In genomic region chr6:114007451-114007953, GRCh38 we compare ENCODE assay signal across 10 cellular contexts. TPM values are rescaled to one million over a fixed set of nuclear protein-coding genes. Genes with fewer than 3 reads are reported as not detected.
A peak's percentile ranks its signal among the peaks of the same experiment; 100 is the strongest.
DNase-seq lines count a peak whose midpoint lies in the region; ATAC-seq and TF ChIP-seq lines count a peak whose summit lies in the region.
"Had no signal": no experiment of that assay in that cellular context is flagged by ENCODE, and none has a peak within 500 bp of the region (broad histone marks: within the 10 kb centered on the region; RNA-seq: fewer than 3 reads in every experiment).

No MANE protein-coding gene starts in this region.

- H3K27me3 ChIP-seq in psoas muscle (ENCODE audit: insufficient read depth in 3 of 3, low read length in 2 of 3) (no peaks in the 10 kb centered on the region), breast epithelium (no peaks in the 10 kb centered on the region)

- H3K27ac ChIP-seq in psoas muscle (no peak overlapping the region), caudate nucleus (ENCODE audit: low read depth, low read length) (no peak overlapping the region), breast epithelium (no peak overlapping the region)

- TF ChIP-seq CTCF in psoas muscle (IDR thresholded peaks at IDR 0.05) (no peak), breast epithelium (IDR thresholded peaks at IDR 0.05) (no peak)

- H3K9me3 ChIP-seq in psoas muscle: no peaks in the 10 kb centered on the region
- no peaks in the 10 kb centered on the region for H3K9me3 ChIP-seq in breast epithelium

- no peaks in the 10 kb centered on the region for H3K4me1 ChIP-seq in psoas muscle
- no peaks in the 10 kb centered on the region for H3K4me1 ChIP-seq in breast epithelium

- no peaks in the 10 kb centered on the region for H3K36me3 ChIP-seq in psoas muscle (ENCODE audit: insufficient read depth in 1 of 2, low read depth in 1 of 2)
- no peaks in the 10 kb centered on the region for H3K36me3 ChIP-seq in breast epithelium

- WGBS in psoas muscle, 3 donors: 96 to 98% (median 98%) methylated on average over 2 of the region's 2 CpGs

- TF ChIP-seq POLR2A in breast epithelium (IDR thresholded peaks at IDR 0.05): no peak

- intact Hi-C loops in psoas muscle (cut with DNase I) (no loop called here), breast epithelium (cut with DNase I; ENCODE audit: low total_unique reads) (no loop called here)

- ATAC-seq in GM18907 (IDR thresholded peaks at IDR 0.05; ENCODE audit: unreplicated experiment): peak; percentile 76
- ATAC-seq in HG02885 (IDR thresholded peaks at IDR 0.05; ENCODE audit: poor library complexity, unreplicated experiment): peak; percentile 97
- no peak for ATAC-seq in psoas muscle

- no peak overlapping the region for H3K4me3 ChIP-seq in psoas muscle
- H3K4me3 ChIP-seq in breast epithelium: no peak overlapping the region

- DNase-seq in T follicular helper cell (ENCODE audit: low read depth) (peak; percentile 3), kidney tubule cell (ENCODE audit: low spot score) (peak; percentile 13), EL (no peak), psoas muscle (no peak), caudate nucleus (lab: John Stamatoyannopoulos, UW) (no peak), breast epithelium (ENCODE audit: low spot score in 2 of 2) (no peak)
- DNase-seq: effector CD4-positive, alpha-beta T cell; NCI-H524 treated with DMSO at 0.1 percent for 48 hours had no signal

RNA-seq across cellular contexts. Expression of gene HDAC2, which starts 36.6 kb away (rescaled TPM):
- total RNA-seq in psoas muscle (10 to 100 TPM; 39.6 to 60.1 (median 47.7) TPM), breast epithelium (10 to 100 TPM; 37.9 to 66.5 (median 63.5) TPM)
- polyA plus RNA-seq in psoas muscle: 10 to 100 TPM; 45.6 to 74.1 (median 55.0) TPM

Comparison
In these comparisons a context has a peak if more than half of its experiments do, and no peak if none do; other contexts are left out.
1. ATAC-seq: peak in GM18907 (single experiment) and HG02885 (single experiment); none in psoas muscle (0 of 4).
2. DNase-seq: peak in T follicular helper cell (single experiment) and kidney tubule cell (single experiment); none in EL (single experiment), psoas muscle (0 of 2), caudate nucleus (0 of 61) and breast epithelium (0 of 2).